8 cellular contexts compared by ENCODE assay signal in the genomic region with DNA sequence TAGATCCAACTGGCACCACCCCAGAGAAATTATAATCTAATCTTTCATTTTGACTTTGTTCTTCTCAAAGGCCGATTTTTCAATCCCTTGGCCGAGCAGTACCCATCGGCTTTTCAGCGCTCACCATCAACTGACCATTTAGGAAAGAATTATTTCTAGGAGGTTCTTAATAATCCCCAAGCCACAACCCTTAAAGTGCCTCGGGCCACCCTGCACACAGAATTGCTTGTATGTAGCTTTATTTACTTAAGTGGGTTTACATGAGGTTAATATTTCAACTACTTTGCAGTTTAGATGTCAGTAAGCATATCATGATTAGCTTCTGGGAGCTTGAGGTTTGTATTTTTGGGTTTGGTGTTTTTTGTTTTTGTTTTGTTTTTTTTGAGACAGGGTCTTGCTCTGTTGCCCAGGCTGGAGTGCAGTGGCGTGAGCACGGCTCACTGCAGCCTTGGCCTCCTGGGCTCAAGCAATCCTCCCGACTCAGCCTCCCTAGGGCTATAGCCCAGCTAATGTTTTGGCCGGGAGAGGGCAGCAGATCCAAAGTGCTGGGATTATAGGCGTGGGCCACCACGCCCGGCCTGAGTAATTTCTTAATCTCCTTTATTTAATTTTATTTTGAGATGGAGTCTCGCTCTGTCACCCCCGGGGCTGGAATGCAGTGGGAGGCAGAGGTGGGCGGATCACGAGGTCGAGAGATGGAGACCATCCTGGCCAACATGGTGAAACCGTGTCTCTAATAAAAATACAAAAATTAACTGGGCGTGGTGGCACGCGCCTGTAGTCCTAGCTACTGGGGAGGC. TPM values are rescaled to one million over a fixed set of nuclear protein-coding genes. Genes with fewer than 3 reads are reported as not detected.
DNase-seq lines count a peak whose midpoint lies in the region; ATAC-seq and TF ChIP-seq lines count a peak whose summit lies in the region.

No MANE protein-coding gene starts in this region.

- TF ChIP-seq POLR2A in upper lobe of left lung (IDR thresholded peaks at IDR 0.05) = no peak

- peak overlapping the region; percentile 70 for H3K4me3 ChIP-seq in BE2C (ENCODE audit: low read depth, low read length)
- peak overlapping the region; percentile 90 for H3K4me3 ChIP-seq in adipocyte (ENCODE audit: low read length)
- H3K4me3 ChIP-seq in upper lobe of left lung = peak overlapping the region in 3 of 4 donors; percentile 82 to 100 (median 99)

- H3K9me3 ChIP-seq in BE2C (no peaks in the 10 kb centered on the region), adipocyte (ENCODE audit: control insufficient read depth, low read length) (no peaks in the 10 kb centered on the region), upper lobe of left lung (no peaks in the 10 kb centered on the region)

- H3K9ac ChIP-seq in adipocyte (ENCODE audit: low read length) = peak overlapping the region; percentile 93

- WGBS in upper lobe of left lung, 2 donors = 81 to 83% methylated on average over 17 to 21 of the region's 21 CpGs

- peak; percentile 46 for TF ChIP-seq CTCF in BE2C (IDR thresholded peaks at IDR 0.05; ENCODE audit: low read depth, low read length)
- TF ChIP-seq CTCF in upper lobe of left lung (IDR thresholded peaks at IDR 0.05) = no peak

- H3K36me3 ChIP-seq in BE2C = peaks cover 9% of the 10 kb centered on the region
- peaks cover 25% of the 10 kb centered on the region for H3K36me3 ChIP-seq in adipocyte (ENCODE audit: control insufficient read depth, insufficient read depth, low read length, severe bottlenecking)
- H3K36me3 ChIP-seq in upper lobe of left lung = peaks cover 9 to 24% (median 15%) of the 10 kb centered on the region in 4 donors

- peaks cover 23% of the 10 kb centered on the region for H3K4me1 ChIP-seq in BE2C
- peaks cover 18% of the 10 kb centered on the region for H3K4me1 ChIP-seq in adipocyte (ENCODE audit: control insufficient read depth, insufficient read depth, low read length)
- H3K4me1 ChIP-seq in upper lobe of left lung = peaks cover 16 to 21% (median 17%) of the 10 kb centered on the region in 4 donors

- peak overlapping the region; percentile 82 to 93 (median 90) for H3K27ac ChIP-seq in upper lobe of left lung

- DNase-seq in BE2C (peak; percentile 34), HT-29 (ENCODE audit: low spot score) (peak; percentile 39), adipocyte (ENCODE audit: low read depth) (peak; percentile 43), left lobe of liver (ENCODE audit: low spot score) (no peak), upper lobe of left lung (no peak)

- peak; percentile 2 for ATAC-seq in left lobe of liver
- ATAC-seq in upper lobe of left lung (ENCODE audit: low FRiP score in 2 of 2) = no peak
- no peak for ATAC-seq in GM19397 (IDR thresholded peaks at IDR 0.05; ENCODE audit: unreplicated experiment)
- no peak for ATAC-seq in HG03432 (IDR thresholded peaks at IDR 0.05; ENCODE audit: unreplicated experiment)
- ATAC-seq in HG03135 (IDR thresholded peaks at IDR 0.05; ENCODE audit: unreplicated experiment) = no peak

- H3K27me3 ChIP-seq in BE2C (no peaks in the 10 kb centered on the region), adipocyte (replicated peaks; ENCODE audit: control insufficient read depth, insufficient read depth, low read length) (no peaks in the 10 kb centered on the region), upper lobe of left lung (no peaks in the 10 kb centered on the region)

- no peak for TF ChIP-seq EP300 in upper lobe of left lung (IDR thresholded peaks at IDR 0.05)

RNA-seq across cellular contexts. Expression of a gene that starts 0.8 kb away (rescaled TPM):
- 9.6 TPM for polyA plus RNA-seq in BE2C (2012; ENCODE audit: insufficient read depth, insufficient read length, low read depth)
- 15.2 and 28.4 TPM in 2 replicates for total RNA-seq in HT-29 (2014; rRNA removed; shearing (Covaris generic))
- 10.1 TPM for total RNA-seq in left lobe of liver
- total RNA-seq in upper lobe of left lung = 10 to 100 TPM in 5 of 6 donors, 1 to 10 TPM in 1; 9.1 to 30.4 (median 12.6) TPM

Comparison
In these comparisons a context has a peak if more than half of its experiments do, and no peak if none do; other contexts are left out.
1. DNase-seq: peak in BE2C (single experiment), HT-29 (single experiment) and adipocyte (single experiment); none in left lobe of liver (single experiment) and upper lobe of left lung (0 of 2).
2. Peak in every context shown above with its lines, with median percentiles within 50 percentile points of each other: H3K4me3 ChIP-seq.